Comparison of ENCODE assay signal across 7 cellular contexts in the genomic region with DNA sequence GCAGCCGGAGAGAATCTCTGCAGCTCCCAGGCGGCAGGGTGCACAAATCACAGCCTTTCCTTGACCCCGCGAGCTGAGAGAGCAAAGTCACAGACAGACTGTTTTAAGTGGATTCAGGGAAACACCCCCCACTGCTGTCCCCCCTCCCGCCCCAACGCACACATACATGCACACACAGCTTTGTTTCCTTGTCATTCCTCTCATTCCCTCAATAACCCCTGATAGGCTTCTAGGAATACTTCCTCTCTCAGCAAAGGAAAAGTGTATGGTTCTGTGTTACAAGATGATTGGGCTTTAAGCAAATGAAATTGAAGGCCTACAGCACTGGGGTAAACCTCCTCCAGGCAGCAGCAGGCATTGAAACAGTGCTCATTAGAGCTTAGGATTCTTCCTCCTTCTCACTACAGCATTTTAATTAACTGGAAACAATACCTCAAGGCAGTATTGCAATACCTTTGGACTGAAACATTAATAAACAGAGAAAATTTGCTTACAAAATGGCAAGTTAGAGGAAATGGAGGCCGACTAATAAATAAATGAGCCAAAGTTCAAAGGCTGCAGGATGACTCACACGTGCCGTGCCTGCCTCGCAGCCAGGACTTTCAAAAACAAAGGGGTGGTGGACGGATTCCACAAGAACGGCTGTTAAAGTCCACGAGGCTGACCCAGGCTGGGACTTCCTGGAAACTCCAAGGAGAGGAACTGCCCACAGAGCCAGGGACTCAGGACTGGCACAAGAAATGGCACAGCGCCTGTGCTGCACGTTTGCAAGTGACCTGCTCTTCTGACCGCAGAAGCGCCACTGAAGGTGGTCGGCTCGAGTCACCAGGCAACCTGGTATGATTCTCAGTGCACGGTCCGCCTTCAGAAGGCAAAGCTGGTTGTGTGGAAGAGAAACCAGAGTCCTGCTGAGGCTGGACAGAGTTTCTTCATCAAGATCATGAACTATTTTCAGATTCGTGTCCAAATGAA.
DNase-seq lines count a peak whose midpoint lies in the region; ATAC-seq and TF ChIP-seq lines count a peak whose summit lies in the region.

No MANE protein-coding gene starts in this region.

- peak overlapping the region; percentile 6; the same call in 1 of the 2 replicates for H3K4me3 ChIP-seq in WI38 (ENCODE audit: low read depth, low read length)

- ATAC-seq in HG02970 (IDR thresholded peaks at IDR 0.05; ENCODE audit: low FRiP score, unreplicated experiment) = no peak

- DNase-seq in HPDE6-E6E7 (ENCODE audit: extremely low spot score) (peak; percentile 43), glomerular visceral epithelial cell (ENCODE audit: extremely low spot score) (peak; percentile 72), renal cortical epithelial cell (ENCODE audit: low read depth) (peak; percentile 94)
- DNase-seq in activated effector memory CD4-positive, alpha-beta T cell treated with anti-CD3 and anti-CD28 coated beads, Interleukin-2, amount 50 U/mL, for 16 hours = no peak
- no peak for DNase-seq in stimulated activated CD4-positive, alpha-beta T cell treated with anti-CD3 and anti-CD28 coated beads, Interleukin-2, amount 100 ng/mL, for 48 hours

- no peak for TF ChIP-seq CTCF in WI38 (IDR thresholded peaks at IDR 0.05; ENCODE audit: low read depth, low read length)

Comparison
In these comparisons a context has a peak if more than half of its experiments do, and no peak if none do; other contexts are left out.
1. DNase-seq: peak in HPDE6-E6E7 (single experiment), glomerular visceral epithelial cell (single experiment) and renal cortical epithelial cell (single experiment); none in activated effector memory CD4-positive, alpha-beta T cell treated with anti-CD3 and anti-CD28 coated beads, Interleukin-2, amount 50 U/mL, for 16 hours (single experiment) and stimulated activated CD4-positive, alpha-beta T cell treated with anti-CD3 and anti-CD28 coated beads, Interleukin-2, amount 100 ng/mL, for 48 hours (0 of 2).